In the genomic region with DNA sequence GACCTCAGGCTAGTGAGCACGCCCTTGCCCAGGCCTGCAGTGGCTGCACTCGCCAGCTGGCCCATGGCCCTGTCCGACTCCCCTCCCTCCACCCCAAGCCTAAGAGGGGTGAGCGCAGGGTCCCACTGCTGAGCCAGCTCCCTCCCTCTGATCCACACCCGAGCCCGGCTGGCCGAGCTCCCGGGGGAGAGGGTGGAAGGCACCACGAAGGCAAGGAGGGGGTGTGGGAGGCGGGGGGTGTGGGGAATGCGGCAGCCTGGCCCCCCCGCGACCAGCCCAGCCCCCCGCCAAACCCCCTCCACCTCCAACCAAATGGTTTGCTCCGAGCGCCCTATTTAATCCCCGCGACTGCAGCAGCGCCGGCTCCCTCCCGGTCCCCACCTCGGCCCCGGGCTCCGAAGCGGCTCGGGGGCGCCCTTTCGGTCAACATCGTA, we compare ENCODE assay signal across 9 cellular contexts. TPM values are rescaled to one million over a fixed set of nuclear protein-coding genes. Genes with fewer than 3 reads are reported as not detected.
A peak's percentile ranks its signal among the peaks of the same experiment; 100 is the strongest.
DNase-seq lines count a peak whose midpoint lies in the region; ATAC-seq and TF ChIP-seq lines count a peak whose summit lies in the region.
"Had no signal": no experiment of that assay in that cellular context is flagged by ENCODE, and none has a peak within 500 bp of the region (broad histone marks: within the 10 kb centered on the region; RNA-seq: fewer than 3 reads in every experiment).

A gene with protein sequence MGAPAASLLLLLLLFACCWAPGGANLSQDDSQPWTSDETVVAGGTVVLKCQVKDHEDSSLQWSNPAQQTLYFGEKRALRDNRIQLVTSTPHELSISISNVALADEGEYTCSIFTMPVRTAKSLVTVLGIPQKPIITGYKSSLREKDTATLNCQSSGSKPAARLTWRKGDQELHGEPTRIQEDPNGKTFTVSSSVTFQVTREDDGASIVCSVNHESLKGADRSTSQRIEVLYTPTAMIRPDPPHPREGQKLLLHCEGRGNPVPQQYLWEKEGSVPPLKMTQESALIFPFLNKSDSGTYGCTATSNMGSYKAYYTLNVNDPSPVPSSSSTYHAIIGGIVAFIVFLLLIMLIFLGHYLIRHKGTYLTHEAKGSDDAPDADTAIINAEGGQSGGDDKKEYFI (plus strand): TSS at position 362 of the 434 bp plus-strand sequence. CDS start 151 bp downstream, outside the sequence.

- intact Hi-C loops in tibial artery (cut with DNase I; ENCODE audit: low total_unique reads): no loop called here

- H3K9me3 Mint-ChIP-seq in mesothelial cell of epicardium: no peaks in the 10 kb centered on the region

- no peak within 1 kb of the TSS for H3K27ac Mint-ChIP-seq in mesothelial cell of epicardium

- H3K4me1 Mint-ChIP-seq in mesothelial cell of epicardium: peaks cover 10% of the 10 kb centered on the region

- no peaks in the 10 kb centered on the region for H3K36me3 Mint-ChIP-seq in mesothelial cell of epicardium

- peak; percentile 37 for DNase-seq in DMS 273 (lab: John Stamatoyannopoulos, UW; ENCODE audit: unreplicated experiment)
- no peak for DNase-seq in DMS 273 treated with DMSO at 0.1 percent for 48 hours (lab: John Stamatoyannopoulos, UW)
- DNase-seq in coronary artery (ENCODE audit: low spot score): no peak
- DNase-seq in mesothelial cell of epicardium (ENCODE audit: low spot score in 2 of 2, unreplicated experiment in 2 of 2): peak in 1 of 2 experiments; percentile 21
- DNase-seq in tibial artery: no peak
- DNase-seq in AG08395 (ENCODE audit: low spot score): no peak
- DNase-seq in dedifferentiated amniotic fluid mesenchymal stem cell (ENCODE audit: extremely low spot score): no peak

- no peaks in the 10 kb centered on the region for H3K36me3 ChIP-seq in tibial artery

- no peaks in the 10 kb centered on the region for H3K9me3 ChIP-seq in tibial artery

- peaks cover 0 to 52% of the 10 kb centered on the region in 2 donors for H3K27me3 ChIP-seq in tibial artery

- no peak for ATAC-seq in GM21526 (IDR thresholded peaks at IDR 0.05; ENCODE audit: low FRiP score, unreplicated experiment)

- H3K27me3 Mint-ChIP-seq in mesothelial cell of epicardium (ENCODE audit: low read depth): peaks cover 85% of the 10 kb centered on the region

- H3K4me3 Mint-ChIP-seq in mesothelial cell of epicardium: peak within 1 kb of the TSS; percentile 61

- peak within 1 kb of the TSS in 1 of 2 donors; percentile 3 for H3K27ac ChIP-seq in coronary artery
- no peak within 1 kb of the TSS for H3K27ac ChIP-seq in tibial artery
- H3K27ac ChIP-seq: 22Rv1 had no signal

- TF ChIP-seq CTCF in coronary artery (IDR thresholded peaks at IDR 0.05): no peak
- no peak for TF ChIP-seq CTCF in mesothelial cell of epicardium (IDR thresholded peaks at IDR 0.05; ENCODE audit: unreplicated experiment)
- TF ChIP-seq CTCF in tibial artery (IDR thresholded peaks at IDR 0.05): no peak

- H3K4me3 ChIP-seq in coronary artery: peak within 1 kb of the TSS; percentile 56
- peak within 1 kb of the TSS; percentile 12 to 38 for H3K4me3 ChIP-seq in tibial artery

- peaks cover 0 to 24% (median 13%) of the 10 kb centered on the region in 4 donors for H3K4me1 ChIP-seq in tibial artery

RNA-seq across cellular contexts. Expression of the gene that starts here (rescaled TPM):
- 2.9 to 3.2 TPM (median 3.1 TPM) in 3 replicates for total RNA-seq in mesothelial cell of epicardium
